Comparison of ENCODE assay signal across 11 cellular contexts in the genomic region with DNA sequence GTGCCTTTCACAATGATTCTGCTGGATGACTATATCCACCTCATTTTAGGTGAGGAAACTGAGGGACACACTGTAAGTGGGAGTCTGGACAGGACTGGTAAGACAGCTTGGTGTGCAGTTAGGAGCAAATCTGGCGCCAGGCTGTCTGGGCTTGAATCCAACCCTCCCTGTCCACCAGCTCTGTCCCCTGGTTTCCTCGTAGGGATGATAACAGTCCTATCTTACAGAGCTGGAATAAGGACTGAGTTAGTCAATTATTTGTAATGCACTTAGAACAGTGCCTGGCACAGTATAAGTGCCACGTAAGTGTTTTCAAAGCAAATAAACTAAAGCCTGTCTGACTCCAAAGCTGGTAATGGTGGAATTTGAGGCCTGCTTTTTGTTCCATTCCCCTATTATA.
DNase-seq lines count a peak whose midpoint lies in the region; ATAC-seq, FAIRE-seq and TF ChIP-seq lines count a peak whose summit lies in the region.
"Had no signal": no experiment of that assay in that cellular context is flagged by ENCODE, and none has a peak within 500 bp of the region (broad histone marks: within the 10 kb centered on the region; RNA-seq: fewer than 3 reads in every experiment).

No MANE protein-coding gene starts in this region.

- peak overlapping the region; percentile 17 for H3K4me2 ChIP-seq in skeletal muscle satellite cell (ENCODE audit: low read length)

- H3K4me1 ChIP-seq in heart left ventricle: peaks cover 0 to 36% (median 11%) of the 10 kb centered on the region in 12 donors
- H3K4me1 ChIP-seq in skeletal muscle satellite cell (ENCODE audit: control insufficient read depth, insufficient read depth, low read length): peaks cover 39% of the 10 kb centered on the region

- H3K36me3 ChIP-seq in heart left ventricle (no peaks in the 10 kb centered on the region), skeletal muscle satellite cell (ENCODE audit: insufficient read depth, low read length) (no peaks in the 10 kb centered on the region)

- peak overlapping the region; percentile 41 to 84 (median 71) for H3K27ac ChIP-seq in heart left ventricle

- intact Hi-C loops in heart left ventricle (cut with DNase I): loop anchor here in 2 of 10 donors (5.0 to 10.0 kb wide), 3 partner anchors 54 to 254 kb away; no protein-coding TSS in a partner anchor
- intact Hi-C loops in lower leg skin (cut with DNase I; ENCODE audit: low total_unique reads): no loop called here

- no peak for TF ChIP-seq CTCF in heart left ventricle (IDR thresholded peaks at IDR 0.05)
- no peak for TF ChIP-seq CTCF in lower leg skin (IDR thresholded peaks at IDR 0.05)

- TF ChIP-seq POLR2A in heart left ventricle (IDR thresholded peaks at IDR 0.05) (no peak), GM12892 (IDR thresholded peaks at IDR 0.05; ENCODE audit: low read depth, low read length) (no peak), lower leg skin (IDR thresholded peaks at IDR 0.05) (no peak)

- H3K9me3 ChIP-seq in heart left ventricle (peaks cover 0 to 11% (median 0%) of the 10 kb centered on the region in 12 donors), skeletal muscle satellite cell (replicated peaks; ENCODE audit: low read length) (no peaks in the 10 kb centered on the region)

- ATAC-seq in heart left ventricle (peak; percentile 37 to 60 (median 46)), GM21717 (IDR thresholded peaks at IDR 0.05; ENCODE audit: unreplicated experiment) (no peak), GM18858 (IDR thresholded peaks at IDR 0.05; ENCODE audit: unreplicated experiment) (no peak)

- H3K9ac ChIP-seq in skeletal muscle satellite cell (ENCODE audit: low read depth, low read length): peak overlapping the region; percentile 40

- no peak for FAIRE-seq in GM12892 (lab: Jason Lieb, UNC)

- H3K4me3 ChIP-seq in heart left ventricle (no peak overlapping the region), skeletal muscle satellite cell (ENCODE audit: low read length) (peak overlapping the region; percentile 18), lower leg skin (ENCODE audit: low read depth, poor library complexity, severe bottlenecking) (no peak overlapping the region)

- 40 to 51% (median 45%) methylated on average over 3 of the region's 3 CpGs for WGBS in heart left ventricle, 4 donors
- 73 to 86% methylated on average over 3 of the region's 3 CpGs for WGBS in lower leg skin, 2 donors

- DNase-seq in EH (ENCODE audit: low read depth): peak; percentile 69
- peak; percentile 64 for DNase-seq in NCI-H510A treated with DMSO at 0.1 percent for 48 hours (lab: John Stamatoyannopoulos, UW)
- peak; percentile 49 to 70 (median 57) for DNase-seq in heart left ventricle
- DNase-seq in GM12892 (ENCODE audit: insufficient read length): no peak
- DNase-seq in lower leg skin (ENCODE audit: low spot score in 2 of 2): no peak
- DNase-seq: activated T-cell treated with anti-CD3 and anti-CD28 coated beads, Interleukin-2, amount 50 U/mL, for 24 hours; central memory CD4-positive, alpha-beta T cell; OCI-M1 had no signal

- peaks cover 0 to 20% (median 0%) of the 10 kb centered on the region in 9 donors for H3K27me3 ChIP-seq in heart left ventricle
- peaks cover 16% of the 10 kb centered on the region for H3K27me3 ChIP-seq in skeletal muscle satellite cell (ENCODE audit: control insufficient read depth, insufficient read depth, low read length)

Comparison
In these comparisons a context has a peak if more than half of its experiments do, and no peak if none do; other contexts are left out.
1. DNase-seq: peak in EH (single experiment), NCI-H510A treated with DMSO at 0.1 percent for 48 hours (single experiment) and heart left ventricle (5 of 5); none in GM12892 (single experiment) and lower leg skin (0 of 2).
2. ATAC-seq: peak in heart left ventricle (4 of 4); none in GM21717 (single experiment) and GM18858 (single experiment).